ENCODE assay signal across 10 cellular contexts in genomic region chr1:24927886-24928630, GRCh38. TPM values are rescaled to one million over a fixed set of nuclear protein-coding genes. Genes with fewer than 3 reads are reported as not detected.
DNase-seq lines count a peak whose midpoint lies in the region; ATAC-seq and TF ChIP-seq lines count a peak whose summit lies in the region.
"Had no signal": no experiment of that assay in that cellular context is flagged by ENCODE, and none has a peak within 500 bp of the region (broad histone marks: within the 10 kb centered on the region; RNA-seq: fewer than 3 reads in every experiment).

No MANE protein-coding gene starts in this region.

- H3K4me3 ChIP-seq in GM06990 (replicated peaks; ENCODE audit: low read depth, low read length) (peak overlapping the region; percentile 79), MG63 (peak overlapping the region; percentile 65), neural cell (ENCODE audit: low read length) (no peak overlapping the region)

- TF ChIP-seq CTCF in GM06990 (IDR thresholded peaks at IDR 0.05; ENCODE audit: insufficient read depth, low read length, poor library complexity, severe bottlenecking), result no peak
- no peak for TF ChIP-seq CTCF in chondrocyte (IDR thresholded peaks at IDR 0.05)
- TF ChIP-seq CTCF in neural cell (IDR thresholded peaks at IDR 0.05; ENCODE audit: poor library complexity, severe bottlenecking), result no peak

- H3K27me3 ChIP-seq in GM06990 (replicated peaks; ENCODE audit: control insufficient read depth, insufficient read depth, low read length), result no peaks in the 10 kb centered on the region
- H3K27me3 ChIP-seq in MG63, result no peaks in the 10 kb centered on the region
- peaks cover 82% of the 10 kb centered on the region for H3K27me3 ChIP-seq in neural cell (ENCODE audit: insufficient read depth, low read depth, low read length)

- peak overlapping the region; percentile 28 for H3K4me3 Mint-ChIP-seq in chondrocyte (ENCODE audit: unreplicated experiment)

- ATAC-seq in esophagus mucosa, result no peak
- ATAC-seq in HG03280 (IDR thresholded peaks at IDR 0.05; ENCODE audit: unreplicated experiment), result no peak
- no peak for ATAC-seq in HG03159 (IDR thresholded peaks at IDR 0.05; ENCODE audit: unreplicated experiment)

- H3K9me3 ChIP-seq in MG63 (no peaks in the 10 kb centered on the region), neural cell (ENCODE audit: low read length) (no peaks in the 10 kb centered on the region)

- H3K27ac Mint-ChIP-seq in chondrocyte (ENCODE audit: unreplicated experiment), result no peak overlapping the region

- no peak overlapping the region for H3K27ac ChIP-seq in neural cell (ENCODE audit: low read length)

- H3K9me3 Mint-ChIP-seq in chondrocyte (ENCODE audit: low read depth), result no peaks in the 10 kb centered on the region

- peaks cover 12% of the 10 kb centered on the region for H3K4me1 Mint-ChIP-seq in chondrocyte (ENCODE audit: low read depth)

- peaks cover 55% of the 10 kb centered on the region for H3K27me3 Mint-ChIP-seq in chondrocyte (ENCODE audit: low read depth)

- DNase-seq in GM06990 (ENCODE audit: extremely low read depth, insufficient read length), result no peak
- DNase-seq in MG63, result no peak
- no peak for DNase-seq in chondrocyte (ENCODE audit: low spot score)
- no peak for DNase-seq in stimulated activated naive CD4-positive, alpha-beta T cell treated with Interleukin-2 at 50 U/mL for 16 hours (lab: John Stamatoyannopoulos, UW)
- DNase-seq: erythroblast, NCI-H226 had no signal

- no peak overlapping the region for H3K4me2 ChIP-seq in neural cell (ENCODE audit: low read length)

- H4K20me1 ChIP-seq in neural cell (ENCODE audit: insufficient read depth), result no peaks in the 10 kb centered on the region

- no peak overlapping the region for H3K9ac ChIP-seq in neural cell (ENCODE audit: low read length)

- no peaks in the 10 kb centered on the region for H3F3A ChIP-seq in neural cell (ENCODE audit: insufficient read depth, low read length, poor library complexity, severe bottlenecking)

- TF ChIP-seq RAD21 in neural cell (conservative IDR thresholded peaks at IDR 0.05), result no peak

- no peak for TF ChIP-seq EP300 in neural cell (conservative IDR thresholded peaks at IDR 0.05; ENCODE audit: poor library complexity, severe bottlenecking)

- H3K36me3 ChIP-seq in GM06990 (ENCODE audit: control insufficient read depth, insufficient read depth, low read length) (peaks cover 29% of the 10 kb centered on the region), MG63 (peaks cover 18% of the 10 kb centered on the region), neural cell (ENCODE audit: insufficient read depth, low read length) (no peaks in the 10 kb centered on the region)

- H3K79me2 ChIP-seq in neural cell (replicated peaks; ENCODE audit: insufficient read depth, low read length), result no peaks in the 10 kb centered on the region

- H3K36me3 Mint-ChIP-seq in chondrocyte (ENCODE audit: low read depth), result peaks cover 3% of the 10 kb centered on the region

- no peaks in the 10 kb centered on the region for H3K9me2 ChIP-seq in neural cell (ENCODE audit: insufficient read depth, low read length)

- H2AFZ ChIP-seq in neural cell (ENCODE audit: low read depth, low read length), result no peak overlapping the region

TF ChIP-seq in neural cell, 6 proteins besides CTCF, POLR2A, EP300 and RAD21:
- TF ChIP-seq TAF1 (IDR thresholded peaks at IDR 0.05; ENCODE audit: low read depth) (no peak), POLR2AphosphoS5 (IDR thresholded peaks at IDR 0.05) (peak; percentile 93)

RNA-seq across cellular contexts. Expression of gene RUNX3, which starts 2.0 kb away (rescaled TPM):
- 4.6 and 5.8 TPM in 2 replicates for total RNA-seq in MG63 (2014; rRNA removed; shearing (Covaris generic); ENCODE audit: low replicate concordance)
- total RNA-seq in chondrocyte, result 1.8 to 2.9 TPM in 2 of 3 replicates, not detected in the other
- not detected in 2 replicates for polyA plus RNA-seq in neural cell
- polyA minus RNA-seq in neural cell, result not detected in 2 replicates
- total RNA-seq in esophagus mucosa, result 1.6 TPM
